25 cellular contexts compared by ENCODE assay signal in the genomic region with DNA sequence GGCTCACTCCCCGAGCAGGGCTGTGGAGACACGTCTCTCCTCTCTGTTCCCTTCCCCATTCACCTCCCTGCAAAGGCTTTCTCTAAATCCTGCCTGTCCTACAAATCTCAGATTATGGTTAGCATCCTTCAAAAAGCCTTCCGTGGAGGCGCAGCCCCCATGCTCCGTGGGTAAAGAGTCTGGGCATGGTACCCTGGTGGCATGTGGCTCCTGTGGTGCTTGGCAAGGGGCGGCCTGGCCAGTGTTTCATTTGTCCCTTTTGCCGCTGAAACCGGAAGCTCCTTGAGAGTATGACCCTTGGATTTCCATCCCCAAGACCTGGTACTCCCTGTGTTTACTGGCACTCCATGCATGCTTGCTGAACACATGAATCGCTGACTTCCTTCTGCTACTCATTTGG.
"Had no signal": no experiment of that assay in that cellular context is flagged by ENCODE, and none has a peak within 500 bp of the region (broad histone marks: within the 10 kb centered on the region; RNA-seq: fewer than 3 reads in every experiment).

No MANE protein-coding gene starts in this region.

- DNase-seq: colonic mucosa; cortex of kidney; effector CD8-positive, alpha-beta T cell; effector memory CD8-positive, alpha-beta T cell; endodermal cell; erythroblast; foreskin keratinocyte; heart left ventricle; hippocampal formation; immature natural killer cell; islet precursor cell; kidney; kidney glomerular epithelial cell; left colon; left ventricle myocardium inferior; lower lobe of right lung; mesenchymal stem cell; mucosa of descending colon; naive B cell had no signal

- ATAC-seq: effector memory CD8-positive, alpha-beta T cell; esophagus mucosa; foreskin keratinocyte; gastroesophageal sphincter; heart left ventricle; left colon; left lobe of liver; lower lobe of right lung; mucosa of descending colon had no signal

- H3K4me3 ChIP-seq: colonic mucosa, gastroesophageal sphincter, heart left ventricle, left ventricle myocardium inferior, lower lobe of right lung, mucosa of descending colon had no signal

- H3K27ac ChIP-seq: colonic mucosa, epithelial cell of prostate, foreskin keratinocyte, gastroesophageal sphincter, heart left ventricle, left ventricle myocardium inferior, lower lobe of right lung had no signal

- H3K4me1 ChIP-seq: colonic mucosa, foreskin keratinocyte, gastroesophageal sphincter, heart left ventricle, left ventricle myocardium inferior, lower lobe of right lung had no signal

- FAIRE-seq: endometrium, frontal cortex, kidney had no signal

- H3K9me3 ChIP-seq: colonic mucosa, gastroesophageal sphincter, heart left ventricle, left ventricle myocardium inferior, lower lobe of right lung had no signal

- H3K36me3 ChIP-seq: colonic mucosa, gastroesophageal sphincter, heart left ventricle, left ventricle myocardium inferior, lower lobe of right lung had no signal

- H3K27me3 ChIP-seq: colonic mucosa, foreskin keratinocyte had no signal
